21 cellular contexts compared by ENCODE assay signal in the genomic region with DNA sequence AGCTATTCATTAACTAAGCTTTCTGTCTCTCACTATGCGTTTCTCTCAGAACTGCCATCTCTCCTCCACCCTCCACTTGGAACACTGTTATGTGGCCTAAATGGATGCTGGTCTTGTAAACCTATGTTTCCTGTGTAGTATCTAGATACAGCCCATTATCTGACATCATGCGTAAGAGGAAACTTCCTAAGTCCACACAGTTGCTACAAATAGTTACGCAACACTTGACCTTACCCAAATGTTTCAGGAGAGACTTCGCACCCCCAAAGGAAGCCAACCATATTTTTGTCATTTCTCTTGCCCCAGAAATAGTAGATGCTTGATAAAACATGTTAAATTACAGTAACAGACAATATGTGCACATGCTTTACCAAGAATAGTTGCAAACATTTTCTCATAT.
"Had no signal": no experiment of that assay in that cellular context is flagged by ENCODE, and none has a peak within 500 bp of the region (broad histone marks: within the 10 kb centered on the region; RNA-seq: fewer than 3 reads in every experiment).

No MANE protein-coding gene starts in this region.

- ATAC-seq: sciatic nerve; stimulated activated memory B cell treated with anti-CD40 and anti-IgM and Interleukin-4, amounts not matched to agents 10 μg/mL and 1 μg/mL and 100 μg/mL, for 72 hours had no signal

- H3K9me3 ChIP-seq: breast epithelium, colonic mucosa, esophagus muscularis mucosa, stomach, transverse colon, uterus had no signal

- H3K27ac ChIP-seq: breast epithelium, colonic mucosa, esophagus muscularis mucosa, stomach, transverse colon, uterus had no signal

- FAIRE-seq: kidney had no signal

- H3K4me1 ChIP-seq: breast epithelium, colonic mucosa, esophagus muscularis mucosa, stomach, transverse colon, uterus had no signal

- DNase-seq: activated CD4-positive, alpha-beta memory T cell treated with anti-CD3 and anti-CD28 coated beads for 36 hours; activated CD4-positive, alpha-beta T cell treated with anti-CD3 and anti-CD28 coated beads for 48 hours; activated naive CD4-positive, alpha-beta T cell treated with Interleukin-2 at 50 U/mL for 16 hours; activated naive CD8-positive, alpha-beta T cell treated with anti-CD3 and anti-CD28 coated beads for 36 hours; activated T-cell treated with anti-CD3 and anti-CD28 coated beads, Interleukin-2, amount 50 U/mL, for 48 hours; amniotic stem cell; colonic mucosa; kidney; naive B cell; nucleus accumbens; stimulated activated CD4-positive, alpha-beta T cell treated with anti-CD3 and anti-CD28 coated beads, Interleukin-15, amount 100 ng/mL, for 24 hours; stomach; T1000; transverse colon; uterus had no signal

- H3K27me3 ChIP-seq: breast epithelium, colonic mucosa, esophagus muscularis mucosa, stomach, transverse colon, uterus had no signal

- H3K4me2 ChIP-seq: smooth muscle cell had no signal

- H3K36me3 ChIP-seq: breast epithelium, colonic mucosa, esophagus muscularis mucosa, stomach, transverse colon, uterus had no signal

- H3K4me3 ChIP-seq: breast epithelium, colonic mucosa, esophagus muscularis mucosa, lung, smooth muscle cell, stomach, transverse colon, uterus had no signal
